In the genomic region with DNA sequence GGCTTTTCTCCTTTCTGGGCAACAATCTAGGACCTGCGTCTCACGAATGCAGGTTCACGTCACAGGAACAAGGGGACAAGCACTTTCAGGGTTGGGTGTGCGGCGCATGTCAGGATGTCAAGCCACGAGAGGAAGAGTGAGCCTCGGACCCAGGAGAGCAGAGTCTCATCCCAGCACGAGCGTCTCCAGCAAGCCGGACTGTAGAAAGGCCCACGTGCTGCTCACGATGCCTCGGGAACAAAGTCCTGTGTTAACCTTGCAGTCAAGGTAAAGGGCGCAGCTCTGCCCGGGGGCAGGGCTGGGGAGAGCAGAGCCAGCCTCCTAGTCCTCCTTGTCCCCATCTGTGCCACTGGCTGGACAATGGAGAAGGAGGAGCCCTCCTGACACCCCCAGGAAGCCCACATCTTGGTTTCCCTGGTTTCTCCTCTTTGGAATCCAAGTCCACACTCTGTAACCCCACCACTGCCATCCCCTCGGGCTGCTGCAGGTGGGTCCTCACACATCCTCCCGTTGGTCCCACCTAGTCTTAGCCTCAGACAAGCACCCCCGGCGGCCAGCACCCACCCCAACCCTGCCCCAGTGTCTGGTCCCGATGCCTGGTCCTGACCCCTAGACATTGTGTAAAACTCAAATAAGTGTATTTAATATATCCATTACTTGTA, we compare ENCODE assay signal across 18 cellular contexts.
DNase-seq lines count a peak whose midpoint lies in the region; ATAC-seq and TF ChIP-seq lines count a peak whose summit lies in the region.
"Had no signal": no experiment of that assay in that cellular context is flagged by ENCODE, and none has a peak within 500 bp of the region (broad histone marks: within the 10 kb centered on the region; RNA-seq: fewer than 3 reads in every experiment).

No MANE protein-coding gene starts in this region.

- no peak overlapping the region for H3K9ac ChIP-seq in trophoblast cell (ENCODE audit: low read length)
- H3K9ac ChIP-seq: BLaER1, GM23248 had no signal

- H2AFZ ChIP-seq in trophoblast cell (ENCODE audit: insufficient read depth, low read length, poor library complexity), result no peak overlapping the region
- H2AFZ ChIP-seq: GM23248 had no signal

- H3K18ac ChIP-seq in trophoblast cell (ENCODE audit: low read length), result peak overlapping the region; percentile 32

- H3K4me3 ChIP-seq in trophoblast cell (ENCODE audit: low read depth, low read length), result no peak overlapping the region
- H3K4me3 ChIP-seq: BLaER1, GM23248 had no signal

- peak; percentile 45 for DNase-seq in COLO668 (lab: John Stamatoyannopoulos, UW; ENCODE audit: unreplicated experiment)
- DNase-seq in WTC11 (ENCODE audit: low spot score), result no peak
- DNase-seq in nephron progenitor cell, result no peak
- no peak for DNase-seq in trophoblast cell
- DNase-seq: 8988T; Calu3; CD4-positive, alpha-beta memory T cell; DMS79 treated with DMSO at 0.1 percent for 48 hours; GF-D8; GM23248; HCEC 1CT; HFFc6 had no signal

- POLR2A ChIA-PET in WTC11 (lab: Charles Lee), result no interaction called here

- peaks cover 29 to 31% of the 10 kb centered on the region in 2 experiments for H3K4me1 ChIP-seq in trophoblast cell (ENCODE audit: control insufficient read depth in 1 of 2, insufficient read depth in 2 of 2, low read length in 2 of 2)

- H4K8ac ChIP-seq in trophoblast cell (ENCODE audit: low read depth, low read length), result no peak overlapping the region

- no peaks in the 10 kb centered on the region for H3K9me3 ChIP-seq in trophoblast cell (ENCODE audit: insufficient read depth, low read depth, low read length)

- no peak overlapping the region for H3K4me3 Mint-ChIP-seq in WTC11
- H3K4me3 Mint-ChIP-seq in nephron progenitor cell, result no peak overlapping the region
- H3K4me3 Mint-ChIP-seq: CD14-positive monocyte; CD4-positive, alpha-beta memory T cell; HFFc6 had no signal

- H2BK120ac ChIP-seq in trophoblast cell (ENCODE audit: insufficient read depth, low read length, poor library complexity), result no peak overlapping the region

- H3K27ac Mint-ChIP-seq in WTC11, result peak overlapping the region; percentile 12; the same call in 1 of the 2 replicates
- peak overlapping the region; percentile 55 for H3K27ac Mint-ChIP-seq in nephron progenitor cell
- H3K27ac Mint-ChIP-seq: CD4-positive, alpha-beta memory T cell; HFFc6 had no signal

- CTCF ChIA-PET in WTC11 (lab: Charles Lee), result no interaction called here

- no peak overlapping the region for H2BK12ac ChIP-seq in trophoblast cell (ENCODE audit: low read length)

- ATAC-seq in WTC11 (no peak), GM21723 (IDR thresholded peaks at IDR 0.05; ENCODE audit: unreplicated experiment) (no peak), GM21576 (IDR thresholded peaks at IDR 0.05; ENCODE audit: unreplicated experiment) (no peak), GM18870 (IDR thresholded peaks at IDR 0.05; ENCODE audit: unreplicated experiment) (no peak), HG03439 (IDR thresholded peaks at IDR 0.05; ENCODE audit: unreplicated experiment) (no peak)

- H3K79me1 ChIP-seq in trophoblast cell (ENCODE audit: low read length), result peaks cover 18% of the 10 kb centered on the region

- H3K27me3 Mint-ChIP-seq in WTC11 (ENCODE audit: low read depth), result no peaks in the 10 kb centered on the region
- peaks cover 2% of the 10 kb centered on the region for H3K27me3 Mint-ChIP-seq in nephron progenitor cell (ENCODE audit: low read depth, poor library complexity)

- no CpG with 5 or more reads among the region's 20 CpGs for WGBS in trophoblast cell (ENCODE audit: extremely low coverage, insufficient coverage, insufficient read length)

- no peak overlapping the region for H3K4ac ChIP-seq in trophoblast cell (ENCODE audit: low read depth, low read length)

- H3K23ac ChIP-seq in trophoblast cell (ENCODE audit: low read length), result no peak overlapping the region

- H3K4me2 ChIP-seq in trophoblast cell (ENCODE audit: low read length), result no peak overlapping the region
- H3K4me2 ChIP-seq: BLaER1 had no signal

- TF ChIP-seq CTCF in WTC11 (IDR thresholded peaks at IDR 0.05) (no peak), nephron progenitor cell (IDR thresholded peaks at IDR 0.05) (no peak)

- peak overlapping the region; percentile 50 for H2AK5ac ChIP-seq in trophoblast cell (ENCODE audit: low read length)

- H3K36me3 ChIP-seq in trophoblast cell (ENCODE audit: control insufficient read depth in 1 of 2, insufficient read depth in 2 of 2, low read length in 2 of 2), result no peaks in the 10 kb centered on the region
- H3K36me3 ChIP-seq: BLaER1 had no signal

- no peak overlapping the region for H3K14ac ChIP-seq in trophoblast cell (ENCODE audit: low read length)

- peaks cover 2% of the 10 kb centered on the region for H3K79me2 ChIP-seq in trophoblast cell (ENCODE audit: control insufficient read depth, insufficient read depth, low read length, poor library complexity)

- peak overlapping the region; percentile 9 for H4K91ac ChIP-seq in trophoblast cell (ENCODE audit: low read depth, low read length)

- H3K36me3 Mint-ChIP-seq in WTC11 (peaks cover 9% of the 10 kb centered on the region), nephron progenitor cell (ENCODE audit: low read depth) (peaks cover 13% of the 10 kb centered on the region)
- H3K36me3 Mint-ChIP-seq: CD14-positive monocyte; CD4-positive, alpha-beta memory T cell had no signal

- no peaks in the 10 kb centered on the region for H3K27me3 ChIP-seq in trophoblast cell (ENCODE audit: insufficient read depth, low read length)
- H3K27me3 ChIP-seq: BLaER1 had no signal

- peaks cover 12% of the 10 kb centered on the region for H3K9me3 Mint-ChIP-seq in WTC11
- H3K9me3 Mint-ChIP-seq in nephron progenitor cell, result peaks cover 24% of the 10 kb centered on the region

- no peak overlapping the region for H4K12ac ChIP-seq in trophoblast cell (ENCODE audit: low read depth, low read length)

- H3K27ac ChIP-seq in trophoblast cell (ENCODE audit: low read depth, low read length), result no peak overlapping the region
- H3K27ac ChIP-seq: BLaER1, GM23248 had no signal

- H3K4me1 Mint-ChIP-seq in WTC11 (peaks cover 1% of the 10 kb centered on the region), nephron progenitor cell (peaks cover 16% of the 10 kb centered on the region)

- no peak overlapping the region for H2BK5ac ChIP-seq in trophoblast cell (ENCODE audit: low read depth, low read length, poor library complexity)

TF ChIP-seq in WTC11, 78 proteins besides CTCF, POLR2A, EP300 and RAD21:
- TF ChIP-seq ETV6 (CRISPR knock-in tag; IDR thresholded peaks at IDR 0.05) (no peak), GABPB1 (CRISPR knock-in tag; IDR thresholded peaks at IDR 0.05) (peak; percentile 71), ZNF671 (CRISPR knock-in tag; IDR thresholded peaks at IDR 0.05) (no peak)
- TF ChIP-seq, protein P1, sequence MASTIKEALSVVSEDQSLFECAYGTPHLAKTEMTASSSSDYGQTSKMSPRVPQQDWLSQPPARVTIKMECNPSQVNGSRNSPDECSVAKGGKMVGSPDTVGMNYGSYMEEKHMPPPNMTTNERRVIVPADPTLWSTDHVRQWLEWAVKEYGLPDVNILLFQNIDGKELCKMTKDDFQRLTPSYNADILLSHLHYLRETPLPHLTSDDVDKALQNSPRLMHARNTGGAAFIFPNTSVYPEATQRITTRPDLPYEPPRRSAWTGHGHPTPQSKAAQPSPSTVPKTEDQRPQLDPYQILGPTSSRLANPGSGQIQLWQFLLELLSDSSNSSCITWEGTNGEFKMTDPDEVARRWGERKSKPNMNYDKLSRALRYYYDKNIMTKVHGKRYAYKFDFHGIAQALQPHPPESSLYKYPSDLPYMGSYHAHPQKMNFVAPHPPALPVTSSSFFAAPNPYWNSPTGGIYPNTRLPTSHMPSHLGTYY (CRISPR knock-in tag; IDR thresholded peaks at IDR 0.05), result no peak
